In genomic region chr6:57262491-57262890, GRCh38 we compare ENCODE assay signal across 10 cellular contexts. TPM values are rescaled to one million over a fixed set of nuclear protein-coding genes. Genes with fewer than 3 reads are reported as not detected.
A peak's percentile ranks its signal among the peaks of the same experiment; 100 is the strongest.
DNase-seq lines count a peak whose midpoint lies in the region; ATAC-seq and TF ChIP-seq lines count a peak whose summit lies in the region.
"Had no signal": no experiment of that assay in that cellular context is flagged by ENCODE, and none has a peak within 500 bp of the region (broad histone marks: within the 10 kb centered on the region; RNA-seq: fewer than 3 reads in every experiment).

No MANE protein-coding gene starts in this region.

- no peaks in the 10 kb centered on the region for H3K79me2 ChIP-seq in fibroblast of lung (ENCODE audit: control insufficient read depth, insufficient read depth, low read length)
- H3K79me2 ChIP-seq in MM.1S (ENCODE audit: low read length): no peaks in the 10 kb centered on the region

- H3K27ac Mint-ChIP-seq in natural killer cell treated with Interleukin-12 subunit alpha and Interleukin-12 subunit beta and Interleukin-15 and Interleukin-18, amount 100 ng/mL, for 72 hours: no peak overlapping the region

- no peaks in the 10 kb centered on the region for H3K4me1 Mint-ChIP-seq in natural killer cell treated with Interleukin-12 subunit alpha and Interleukin-12 subunit beta and Interleukin-15 and Interleukin-18, amount 100 ng/mL, for 72 hours (ENCODE audit: low read depth in 2 of 2)

- peaks cover 15 to 27% of the 10 kb centered on the region in 2 donors for H3K27me3 Mint-ChIP-seq in natural killer cell treated with Interleukin-12 subunit alpha and Interleukin-12 subunit beta and Interleukin-15 and Interleukin-18, amount 100 ng/mL, for 72 hours

- H4K20me1 ChIP-seq in fibroblast of lung (ENCODE audit: control insufficient read depth, extremely low read depth, insufficient read depth, low read length): no peaks in the 10 kb centered on the region
- no peaks in the 10 kb centered on the region for H4K20me1 ChIP-seq in MM.1S (ENCODE audit: insufficient read depth, low read length)

- no peaks in the 10 kb centered on the region for H3K9me3 Mint-ChIP-seq in natural killer cell treated with Interleukin-12 subunit alpha and Interleukin-12 subunit beta and Interleukin-15 and Interleukin-18, amount 100 ng/mL, for 72 hours

- H3K27ac ChIP-seq in SJSA1: peak overlapping the region; percentile 86
- peak overlapping the region; percentile 84 for H3K27ac ChIP-seq in fibroblast of lung (ENCODE audit: insufficient read depth, low read length)
- peak overlapping the region; percentile 92 for H3K27ac ChIP-seq in muscle layer of colon (ENCODE audit: low read depth, low read length)
- H3K27ac ChIP-seq in transverse colon: peak overlapping the region; percentile 80 to 88 (median 86)
- no peak overlapping the region for H3K27ac ChIP-seq in MM.1S (ENCODE audit: low read length)

- H3K9me2 ChIP-seq in MM.1S (replicated peaks; ENCODE audit: insufficient read depth, low read length): no peaks in the 10 kb centered on the region

- WGBS in transverse colon (ENCODE audit: low coverage in 1 of 2), 2 donors: 53% methylated on average over 2 of the region's 2 CpGs; no CpG with 5 or more reads in 1 of the 2 donors

- DNase-seq in SJSA1 (ENCODE audit: low read depth in 1 of 2, low spot score in 2 of 2) (no peak), fibroblast of lung (ENCODE audit: low read depth in 2 of 2) (peak; percentile 73 to 78), transverse colon (peak; percentile 53), MM.1S (no peak)
- no peak for DNase-seq in natural killer cell treated with Interleukin-12 subunit alpha and Interleukin-12 subunit beta and Interleukin-15 and Interleukin-18, amount 100 ng/mL, for 72 hours (ENCODE audit: low spot score)
- no peak for DNase-seq in activated CD4-positive, CD25-positive, alpha-beta regulatory T cell treated with anti-CD3 and anti-CD28 coated beads, Interleukin-2, amount 50 U/mL, for 72 hours
- DNase-seq: erythroblast, NCI-H1694 had no signal

- H3K4me1 ChIP-seq in SJSA1 (replicated peaks) (peaks cover 70% of the 10 kb centered on the region), fibroblast of lung (ENCODE audit: control insufficient read depth, extremely low read depth, insufficient read depth, low read length) (peaks cover 30% of the 10 kb centered on the region), muscle layer of colon (ENCODE audit: insufficient read depth, low read length) (peaks cover 85% of the 10 kb centered on the region), transverse colon (peaks cover 9 to 28% (median 13%) of the 10 kb centered on the region in 4 donors), MM.1S (ENCODE audit: low read length) (0 out of 2 replicates have a peak, but pooled peaks cover 7% of the 10 kb centered on the region)

- H3K36me3 ChIP-seq in SJSA1 (no peaks in the 10 kb centered on the region), fibroblast of lung (ENCODE audit: control insufficient read depth, insufficient read depth, low read length) (no peaks in the 10 kb centered on the region), muscle layer of colon (ENCODE audit: insufficient read depth, low read length) (no peaks in the 10 kb centered on the region), transverse colon (no peaks in the 10 kb centered on the region), MM.1S (replicated peaks; ENCODE audit: insufficient read depth, low read length) (no peaks in the 10 kb centered on the region)

- TF ChIP-seq POLR2A in transverse colon (IDR thresholded peaks at IDR 0.05): no peak

- TF ChIP-seq EP300 in transverse colon (IDR thresholded peaks at IDR 0.05; ENCODE audit: low read depth): no peak

- H2AFZ ChIP-seq in fibroblast of lung (ENCODE audit: low read length): no peak overlapping the region
- H2AFZ ChIP-seq in MM.1S (ENCODE audit: low read length): no peak overlapping the region

- H3K4me2 ChIP-seq in fibroblast of lung (ENCODE audit: extremely low read depth, insufficient read depth, low read length): peak overlapping the region; percentile 20
- H3K4me2 ChIP-seq in MM.1S (ENCODE audit: low read depth, low read length): no peak overlapping the region

- H3K9me3 ChIP-seq in SJSA1 (replicated peaks): no peaks in the 10 kb centered on the region
- H3K9me3 ChIP-seq in fibroblast of lung (ENCODE audit: control insufficient read depth, insufficient read depth, low read depth, low read length): no peaks in the 10 kb centered on the region
- no peaks in the 10 kb centered on the region for H3K9me3 ChIP-seq in muscle layer of colon (ENCODE audit: low read length)
- H3K9me3 ChIP-seq in transverse colon: no peaks in the 10 kb centered on the region
- no peaks in the 10 kb centered on the region for H3K9me3 ChIP-seq in MM.1S (replicated peaks; ENCODE audit: insufficient read depth, low read length)

- H3K4me3 ChIP-seq in SJSA1 (no peak overlapping the region), fibroblast of lung (replicated peaks in 1 of 4; ENCODE audit: control extremely low read depth in 1 of 4, insufficient read depth in 1 of 4, low read depth in 3 of 4, low read length in 4 of 4) (no peak overlapping the region), muscle layer of colon (ENCODE audit: low read depth in 1 of 2, low read length in 2 of 2) (peak overlapping the region in 1 of 2 donors; percentile 3), transverse colon (no peak overlapping the region), MM.1S (ENCODE audit: low read length) (no peak overlapping the region)

- no peaks in the 10 kb centered on the region for H3F3A ChIP-seq in MM.1S (ENCODE audit: insufficient read depth, low read length)

- ATAC-seq in natural killer cell treated with Interleukin-12 subunit alpha and Interleukin-12 subunit beta and Interleukin-15 and Interleukin-18, amount 100 ng/mL, for 72 hours: no peak
- no peak for ATAC-seq in HG02884 (IDR thresholded peaks at IDR 0.05; ENCODE audit: unreplicated experiment)

- H3K36me3 Mint-ChIP-seq in natural killer cell treated with Interleukin-12 subunit alpha and Interleukin-12 subunit beta and Interleukin-15 and Interleukin-18, amount 100 ng/mL, for 72 hours: no peaks in the 10 kb centered on the region

- H3K27me3 ChIP-seq in SJSA1 (replicated peaks): no peaks in the 10 kb centered on the region
- no peaks in the 10 kb centered on the region for H3K27me3 ChIP-seq in fibroblast of lung (ENCODE audit: control insufficient read depth, insufficient read depth, low read length)
- H3K27me3 ChIP-seq in muscle layer of colon (ENCODE audit: control insufficient read depth in 1 of 2, insufficient read depth in 2 of 2, low read length in 2 of 2): no peaks in the 10 kb centered on the region
- no peaks in the 10 kb centered on the region for H3K27me3 ChIP-seq in transverse colon
- H3K27me3 ChIP-seq in MM.1S (replicated peaks; ENCODE audit: insufficient read depth, low read length): no peaks in the 10 kb centered on the region

- H3K4me3 Mint-ChIP-seq in natural killer cell treated with Interleukin-12 subunit alpha and Interleukin-12 subunit beta and Interleukin-15 and Interleukin-18, amount 100 ng/mL, for 72 hours: no peak overlapping the region

- H3K9ac ChIP-seq in fibroblast of lung (ENCODE audit: insufficient read depth, low read length) (no peak overlapping the region), muscle layer of colon (ENCODE audit: low read length) (peak overlapping the region; percentile 20), MM.1S (ENCODE audit: low read length) (no peak overlapping the region)

- intact Hi-C loops in transverse colon (cut with DNase I; ENCODE audit: low total_unique reads): loop anchor here (5.0 kb wide), 1 partner anchor 50 kb away; no protein-coding TSS in a partner anchor

- in situ Hi-C loops in transverse colon (cut with MboI; ENCODE audit: low pct_ligation_motif_present in 1 of 4, low pct_unique_long_range_greater_than_20kb in 1 of 4, low sequenced_read_pairs in 3 of 4): no loop called here

- TF ChIP-seq CTCF in fibroblast of lung (conservative IDR thresholded peaks at IDR 0.05 in 1 of 2, IDR thresholded peaks at IDR 0.05 in 1 of 2; ENCODE audit: low read depth in 1 of 2, low read length in 2 of 2): no peak
- no peak for TF ChIP-seq CTCF in transverse colon (IDR thresholded peaks at IDR 0.05)
- TF ChIP-seq CTCF in MM.1S (IDR thresholded peaks at IDR 0.05; ENCODE audit: low read length): no peak

RNA-seq across cellular contexts. Expression of gene RAB23, which starts 40.4 kb away (rescaled TPM):
- total RNA-seq in SJSA1 (2014; rRNA removed; shearing (Covaris generic)): 77.8 and 94.3 TPM in 2 replicates
- total RNA-seq in fibroblast of lung (50.8 and 68.0 TPM in 2 replicates), transverse colon (10 to 100 TPM; 21.7 to 28.5 (median 25.1) TPM)
- polyA plus RNA-seq in fibroblast of lung: 41.4 and 61.2 TPM in 2 replicates
- polyA plus RNA-seq in fibroblast of lung (2012): 30.2 and 37.7 TPM in 2 replicates
- 13.5 and 19.3 TPM in 2 replicates for polyA minus RNA-seq in fibroblast of lung (ENCODE audit: low replicate concordance)
- 1 to 10 TPM; 1.7 to 2.7 TPM for total RNA-seq in natural killer cell treated with Interleukin-12 subunit alpha and Interleukin-12 subunit beta and Interleukin-15 and Interleukin-18, amount 100 ng/mL, for 72 hours

RNA-seq across cellular contexts. Expression of gene PRIM2, which starts 54.9 kb away (rescaled TPM):
- 42.2 and 58.0 TPM in 2 replicates for total RNA-seq in SJSA1 (2014; rRNA removed; shearing (Covaris generic))
- total RNA-seq in fibroblast of lung (35.2 and 59.9 TPM in 2 replicates), transverse colon (10 to 100 TPM in 3 of 4 donors, 1 to 10 TPM in 1; 9.6 to 47.4 (median 20.4) TPM)
- polyA plus RNA-seq in fibroblast of lung: 28.0 and 51.5 TPM in 2 replicates
- polyA plus RNA-seq in fibroblast of lung (2012): 16.3 and 36.7 TPM in 2 replicates
- polyA minus RNA-seq in fibroblast of lung (ENCODE audit: low replicate concordance): 4.2 and 30.7 TPM in 2 replicates
- total RNA-seq in natural killer cell treated with Interleukin-12 subunit alpha and Interleukin-12 subunit beta and Interleukin-15 and Interleukin-18, amount 100 ng/mL, for 72 hours: 10 to 100 TPM; 29.1 to 57.3 TPM

Comparison
In these comparisons a context has a peak if more than half of its experiments do, and no peak if none do; other contexts are left out.
1. DNase-seq: peak in fibroblast of lung (2 of 2) and transverse colon (single experiment); none in SJSA1 (0 of 2), MM.1S (single experiment), natural killer cell treated with Interleukin-12 subunit alpha and Interleukin-12 subunit beta and Interleukin-15 and Interleukin-18, amount 100 ng/mL, for 72 hours (single experiment) and activated CD4-positive, CD25-positive, alpha-beta regulatory T cell treated with anti-CD3 and anti-CD28 coated beads, Interleukin-2, amount 50 U/mL, for 72 hours (single experiment).
2. RNA of gene RAB23, which starts 40.4 kb away (total RNA-seq): 77.8 to 94.3 TPM in SJSA1, 50.8 to 68.0 TPM in fibroblast of lung and 21.7 to 28.5 TPM in transverse colon; 1.7 to 2.7 TPM in natural killer cell treated with Interleukin-12 subunit alpha and Interleukin-12 subunit beta and Interleukin-15 and Interleukin-18, amount 100 ng/mL, for 72 hours; every median in the first group is over 4 times any median in the second.